1 cellular context compared by ENCODE assay signal in the genomic region with DNA sequence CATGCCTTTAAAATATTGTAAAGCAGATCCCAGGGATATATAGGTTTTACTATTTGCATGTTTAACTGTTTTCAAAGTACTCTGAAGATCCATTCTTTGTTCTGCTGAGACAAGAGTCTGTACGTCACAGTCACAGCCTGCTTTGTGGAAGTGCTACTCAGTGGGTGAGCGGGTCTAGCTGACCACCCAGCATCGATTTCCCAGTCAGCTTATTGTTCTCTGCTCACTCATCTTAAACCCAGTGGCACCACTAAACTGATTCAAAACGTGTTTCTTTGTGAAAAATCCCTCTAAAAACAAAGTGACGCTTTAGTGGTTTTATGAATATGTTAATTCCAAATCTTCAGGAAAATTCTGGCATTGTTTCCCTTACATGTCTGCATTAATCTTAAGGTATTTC.
TF ChIP-seq lines count a peak whose summit lies in the region.

No MANE protein-coding gene starts in this region.

TF ChIP-seq in GM12878, 131 proteins besides CTCF, POLR2A, EP300 and RAD21 (continued from another document):
- TF ChIP-seq IKZF2 (IDR thresholded peaks at IDR 0.05), result 0 out of 4 replicates have a peak, but pooled peaks of 1 of the 2 experiments have one; percentile 10
